In genomic region chr17:21363776-21364642, GRCh38 we compare ENCODE assay signal across 18 cellular contexts. TPM values are rescaled to one million over a fixed set of nuclear protein-coding genes. Genes with fewer than 3 reads are reported as not detected.
DNase-seq lines count a peak whose midpoint lies in the region; ATAC-seq, FAIRE-seq and TF ChIP-seq lines count a peak whose summit lies in the region.
"Had no signal": no experiment of that assay in that cellular context is flagged by ENCODE, and none has a peak within 500 bp of the region (broad histone marks: within the 10 kb centered on the region; RNA-seq: fewer than 3 reads in every experiment).

No MANE protein-coding gene starts in this region.

- H3F3A ChIP-seq in PC-3 (ENCODE audit: low read length, unreplicated experiment) = no peaks in the 10 kb centered on the region

- intact Hi-C loops in PC-3 (cut with micrococcal nuclease) (no loop called here), esophagus muscularis mucosa (cut with DNase I) (no loop called here)

- H3K4me2 ChIP-seq in neuronal stem cell (ENCODE audit: insufficient read depth, low read length, poor library complexity, severe bottlenecking) (no peak overlapping the region), PC-3 (ENCODE audit: low read length) (no peak overlapping the region)
- H3K4me2 ChIP-seq: BLaER1 had no signal

- H3K4me1 ChIP-seq in neuronal stem cell (ENCODE audit: control insufficient read depth in 2 of 2, insufficient read depth in 1 of 2, low read depth in 1 of 2, low read length in 2 of 2) = peaks cover 23 to 33% of the 10 kb centered on the region in 2 donors
- H3K4me1 ChIP-seq in PC-3 (ENCODE audit: insufficient read depth, low read length) = no peaks in the 10 kb centered on the region
- H3K4me1 ChIP-seq in esophagus muscularis mucosa = peaks cover 0 to 12% (median 7%) of the 10 kb centered on the region in 4 donors

- no peaks in the 10 kb centered on the region for H3K79me2 ChIP-seq in PC-3 (ENCODE audit: low read length)

- H3K79me1 ChIP-seq in neuronal stem cell (ENCODE audit: low read depth, low read length) = no peaks in the 10 kb centered on the region

- peak; percentile 79 for FAIRE-seq in HTR-8/SVneo (lab: Jason Lieb, UNC)
- FAIRE-seq: GM12878, GM18507 had no signal

- H3K4me3 Mint-ChIP-seq in activated naive CD8-positive, alpha-beta T cell treated with anti-CD3 and anti-CD28 coated beads, Interleukin-2, amount 50 U/mL, for 24 hours = no peak overlapping the region
- H3K4me3 Mint-ChIP-seq in activated naive CD8-positive, alpha-beta T cell treated with anti-CD3 and anti-CD28 coated beads for 36 hours = no peak overlapping the region
- peak overlapping the region; percentile 73 for H3K4me3 Mint-ChIP-seq in glutamatergic neuron (ENCODE audit: unreplicated experiment)
- H3K4me3 Mint-ChIP-seq: CD8-positive, alpha-beta memory T cell had no signal

- no peak overlapping the region for H2BK12ac ChIP-seq in neuronal stem cell (ENCODE audit: low read length)

- no peak for TF ChIP-seq POLR2A in esophagus muscularis mucosa (IDR thresholded peaks at IDR 0.05; ENCODE audit: low read depth)

- H2BK120ac ChIP-seq in neuronal stem cell (ENCODE audit: low read depth, low read length) = no peak overlapping the region

- no peaks in the 10 kb centered on the region for H3K36me3 Mint-ChIP-seq in activated naive CD8-positive, alpha-beta T cell treated with anti-CD3 and anti-CD28 coated beads, Interleukin-2, amount 50 U/mL, for 24 hours (ENCODE audit: low read depth)
- H3K36me3 Mint-ChIP-seq in activated naive CD8-positive, alpha-beta T cell treated with anti-CD3 and anti-CD28 coated beads for 36 hours = no peaks in the 10 kb centered on the region
- no peaks in the 10 kb centered on the region for H3K36me3 Mint-ChIP-seq in glutamatergic neuron (ENCODE audit: unreplicated experiment)
- H3K36me3 Mint-ChIP-seq: CD8-positive, alpha-beta memory T cell had no signal

- H3K14ac ChIP-seq in neuronal stem cell (ENCODE audit: low read length) = no peak overlapping the region

- H3K23ac ChIP-seq in neuronal stem cell (ENCODE audit: low read depth, low read length, poor library complexity) = no peak overlapping the region

- H2AFZ ChIP-seq in neuronal stem cell (ENCODE audit: low read length) (no peak overlapping the region), PC-3 (ENCODE audit: low read length) (no peak overlapping the region)
- H2AFZ ChIP-seq: GM23248 had no signal

- H3K36me3 ChIP-seq in neuronal stem cell (replicated peaks in 1 of 2; ENCODE audit: control insufficient read depth in 2 of 2, insufficient read depth in 2 of 2, low read length in 2 of 2) (no peaks in the 10 kb centered on the region), PC-3 (ENCODE audit: low read depth, low read length) (no peaks in the 10 kb centered on the region), esophagus muscularis mucosa (no peaks in the 10 kb centered on the region)
- H3K36me3 ChIP-seq: BLaER1 had no signal

- H3K27ac ChIP-seq in neuronal stem cell (replicated peaks; ENCODE audit: low read length) (no peak overlapping the region), PC-3 (ENCODE audit: low read length) (no peak overlapping the region), esophagus muscularis mucosa (replicated peaks in 1 of 4) (no peak overlapping the region)
- H3K27ac ChIP-seq: BLaER1, GM23248 had no signal

- H3K9me3 ChIP-seq in neuronal stem cell (replicated peaks in 1 of 2; ENCODE audit: control insufficient read depth in 2 of 2, insufficient read depth in 1 of 2, low read depth in 1 of 2, low read length in 2 of 2) (no peaks in the 10 kb centered on the region), PC-3 (ENCODE audit: low read length) (no peaks in the 10 kb centered on the region), esophagus muscularis mucosa (no peaks in the 10 kb centered on the region)
- H3K9me3 ChIP-seq: BLaER1, Caco-2 had no signal

- no peaks in the 10 kb centered on the region for H4K20me1 ChIP-seq in PC-3 (ENCODE audit: low read length)
- H4K20me1 ChIP-seq: BLaER1 had no signal

- H3K4me3 ChIP-seq in neuronal stem cell (ENCODE audit: low read length in 2 of 2) = no peak overlapping the region
- no peak overlapping the region for H3K4me3 ChIP-seq in PC-3 (ENCODE audit: low read length)
- no peak overlapping the region for H3K4me3 ChIP-seq in esophagus muscularis mucosa
- H3K4me3 ChIP-seq: BLaER1, GM12878, GM23248 had no signal

- H3K27ac Mint-ChIP-seq in activated naive CD8-positive, alpha-beta T cell treated with anti-CD3 and anti-CD28 coated beads, Interleukin-2, amount 50 U/mL, for 24 hours = no peak overlapping the region
- H3K27ac Mint-ChIP-seq in activated naive CD8-positive, alpha-beta T cell treated with anti-CD3 and anti-CD28 coated beads for 36 hours = no peak overlapping the region
- peak overlapping the region; percentile 70 for H3K27ac Mint-ChIP-seq in glutamatergic neuron (ENCODE audit: unreplicated experiment)
- H3K27ac Mint-ChIP-seq: CD8-positive, alpha-beta memory T cell had no signal

- no CpG with 5 or more reads among the region's 9 CpGs for WGBS in neuronal stem cell (ENCODE audit: extremely low coverage in 2 of 2, insufficient read length in 2 of 2, insufficient replicate concordance in 1 of 2), 2 donors
- 95% methylated on average over 9 of the region's 9 CpGs for WGBS in esophagus muscularis mucosa

- H3K9me2 ChIP-seq in PC-3 (replicated peaks; ENCODE audit: low read length) = no peaks in the 10 kb centered on the region

- H3K18ac ChIP-seq in neuronal stem cell (ENCODE audit: low read length) = peak overlapping the region; percentile 70

- H3K4me1 Mint-ChIP-seq in activated naive CD8-positive, alpha-beta T cell treated with anti-CD3 and anti-CD28 coated beads, Interleukin-2, amount 50 U/mL, for 24 hours = peaks cover 9% of the 10 kb centered on the region
- H3K4me1 Mint-ChIP-seq in activated naive CD8-positive, alpha-beta T cell treated with anti-CD3 and anti-CD28 coated beads for 36 hours = no peaks in the 10 kb centered on the region
- H3K4me1 Mint-ChIP-seq in glutamatergic neuron (ENCODE audit: low read depth, unreplicated experiment) = peaks cover 21% of the 10 kb centered on the region
- H3K4me1 Mint-ChIP-seq: CD8-positive, alpha-beta memory T cell had no signal

- H2AK5ac ChIP-seq in neuronal stem cell (ENCODE audit: low read depth, low read length) = peak overlapping the region; percentile 88

- POLR2A ChIA-PET in PC-3 (lab: Charles Lee; ENCODE audit: unreplicated experiment) = no interaction called here

- BruUV-seq in PC-3 (replicated peaks; lab: Mats Ljungman, UMichigan) = no TSS peak

- DNase-seq in activated naive CD8-positive, alpha-beta T cell treated with anti-CD3 and anti-CD28 coated beads, Interleukin-2, amount 50 U/mL, for 24 hours = no peak
- no peak for DNase-seq in activated naive CD8-positive, alpha-beta T cell treated with anti-CD3 and anti-CD28 coated beads for 36 hours
- DNase-seq in HTR-8/SVneo (ENCODE audit: insufficient read length, low spot score) (no peak), glutamatergic neuron (no peak), neuronal stem cell (ENCODE audit: low spot score) (no peak), GM03348 (ENCODE audit: low spot score) (no peak), PC-3 (no peak), esophagus muscularis mucosa (ENCODE audit: extremely low spot score) (no peak)
- DNase-seq: 8988T; AML-193; Caco-2; CD8-positive, alpha-beta memory T cell; GM23248; H7 had no signal

- H3K4ac ChIP-seq in neuronal stem cell (ENCODE audit: low read length) = no peak overlapping the region

- TF ChIP-seq CTCF in glutamatergic neuron (IDR thresholded peaks at IDR 0.05; ENCODE audit: partially characterized antibody, unreplicated experiment) (no peak), PC-3 (conservative IDR thresholded peaks at IDR 0.05; ENCODE audit: low read depth, low read length) (no peak), esophagus muscularis mucosa (IDR thresholded peaks at IDR 0.05) (no peak)

- no peak overlapping the region for H2BK5ac ChIP-seq in neuronal stem cell (ENCODE audit: low read length)

- peak overlapping the region; percentile 81 for H2BK15ac ChIP-seq in neuronal stem cell (ENCODE audit: low read length)

- no peak for TF ChIP-seq EP300 in esophagus muscularis mucosa (IDR thresholded peaks at IDR 0.05)

- H3K9me3 Mint-ChIP-seq in activated naive CD8-positive, alpha-beta T cell treated with anti-CD3 and anti-CD28 coated beads, Interleukin-2, amount 50 U/mL, for 24 hours = no peaks in the 10 kb centered on the region
- no peaks in the 10 kb centered on the region for H3K9me3 Mint-ChIP-seq in activated naive CD8-positive, alpha-beta T cell treated with anti-CD3 and anti-CD28 coated beads for 36 hours
- peaks cover 2% of the 10 kb centered on the region for H3K9me3 Mint-ChIP-seq in glutamatergic neuron (ENCODE audit: unreplicated experiment)
- H3K9me3 Mint-ChIP-seq: CD8-positive, alpha-beta memory T cell had no signal

- H3K27me3 ChIP-seq in neuronal stem cell (ENCODE audit: control insufficient read depth in 3 of 3, insufficient read depth in 3 of 3, low read depth in 1 of 3, low read length in 3 of 3) = peaks cover 0 to 14% (median 0%) of the 10 kb centered on the region in 3 experiments
- peaks cover 6% of the 10 kb centered on the region; the same call in 1 of the 2 replicates for H3K27me3 ChIP-seq in PC-3 (ENCODE audit: low read length)
- no peaks in the 10 kb centered on the region for H3K27me3 ChIP-seq in esophagus muscularis mucosa
- H3K27me3 ChIP-seq: BLaER1 had no signal

- H3K9ac ChIP-seq in neuronal stem cell (ENCODE audit: low read depth, low read length, poor library complexity) = no peak overlapping the region
- no peak overlapping the region for H3K9ac ChIP-seq in PC-3 (ENCODE audit: low read length)
- H3K9ac ChIP-seq: BLaER1, GM23248 had no signal

- H3K27me3 Mint-ChIP-seq in activated naive CD8-positive, alpha-beta T cell treated with anti-CD3 and anti-CD28 coated beads, Interleukin-2, amount 50 U/mL, for 24 hours = no peaks in the 10 kb centered on the region
- no peaks in the 10 kb centered on the region for H3K27me3 Mint-ChIP-seq in activated naive CD8-positive, alpha-beta T cell treated with anti-CD3 and anti-CD28 coated beads for 36 hours
- peaks cover 9% of the 10 kb centered on the region for H3K27me3 Mint-ChIP-seq in glutamatergic neuron (ENCODE audit: unreplicated experiment)

- peak; percentile 63 for ATAC-seq in activated naive CD8-positive, alpha-beta T cell treated with anti-CD3 and anti-CD28 coated beads, Interleukin-2, amount 50 U/mL, for 24 hours
- no peak for ATAC-seq in PC-3
- ATAC-seq: GM12878 had no signal

- no peak overlapping the region for H4K91ac ChIP-seq in neuronal stem cell (ENCODE audit: low read depth, low read length, poor library complexity)

- CTCF ChIA-PET in PC-3 (lab: Charles Lee) = no interaction called here

- H4K8ac ChIP-seq in neuronal stem cell (ENCODE audit: low read depth, low read length) = peak overlapping the region; percentile 66

RNA-seq across cellular contexts. Expression of gene KCNJ12, which starts 12.1 kb away (rescaled TPM):
- not detected for total RNA-seq in activated naive CD8-positive, alpha-beta T cell treated with anti-CD3 and anti-CD28 coated beads for 36 hours
- total RNA-seq in glutamatergic neuron (ENCODE audit: unreplicated experiment) = 9.6 TPM
- polyA plus RNA-seq in neuronal stem cell (2013, experiment 1 of 2) = 0.78 TPM
- 0.89 TPM for polyA plus RNA-seq in neuronal stem cell (2013, experiment 2 of 2)
- total RNA-seq in PC-3 (2014; rRNA removed) = 10.0 and 11.1 TPM in 2 replicates
- total RNA-seq in esophagus muscularis mucosa = 1 to 10 TPM in 3 of 4 donors, under 1 TPM in 1; 0.83 to 2.1 (median 1.5) TPM
- total RNA-seq: CD8-positive, alpha-beta memory T cell; HT-29 had no signal
- polyA plus RNA-seq: CD8-positive, alpha-beta memory T cell had no signal
